Comparison of ENCODE assay signal across 29 cellular contexts in the genomic region with DNA sequence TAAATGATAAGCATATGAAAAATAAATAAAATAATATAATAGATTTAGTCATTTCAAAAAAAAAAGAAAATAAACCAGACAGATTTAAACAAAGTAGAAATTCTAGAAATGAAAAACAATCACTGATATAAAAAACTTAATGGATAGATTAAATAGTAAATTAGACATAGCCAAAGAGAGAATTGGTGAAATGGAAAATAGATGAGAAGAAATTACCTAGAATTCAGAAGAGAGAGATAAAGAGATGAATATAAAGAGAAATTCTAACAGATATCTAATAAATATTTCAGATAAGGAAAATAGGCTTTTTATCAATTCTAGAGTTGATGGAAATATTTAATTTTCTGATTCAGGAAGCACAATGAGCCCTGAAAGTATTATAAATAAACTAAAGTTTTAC.
"Had no signal": no experiment of that assay in that cellular context is flagged by ENCODE, and none has a peak within 500 bp of the region (broad histone marks: within the 10 kb centered on the region; RNA-seq: fewer than 3 reads in every experiment).

No MANE protein-coding gene starts in this region.

- FAIRE-seq: astrocyte had no signal

- H3K27me3 ChIP-seq: adrenal gland, body of pancreas, breast epithelium had no signal

- H3K36me3 ChIP-seq: adrenal gland, breast epithelium had no signal

- H3K27ac ChIP-seq: adrenal gland, body of pancreas, breast epithelium, KMS-11, WERI-Rb-1 had no signal

- H3K4me3 ChIP-seq: adrenal gland, body of pancreas, breast epithelium had no signal

- DNase-seq: activated CD4-positive, alpha-beta memory T cell treated with anti-CD3 and anti-CD28 coated beads, Interleukin-2, amount 10 ng/mL, durations not matched to agents 7 days and 5 days; activated CD4-positive, alpha-beta T cell treated with anti-CD3 and anti-CD28 coated beads for 1 hour; activated CD4-positive, alpha-beta T cell treated with anti-CD3 and anti-CD28 coated beads for 48 hours; activated CD4-positive, CD25-positive, alpha-beta regulatory T cell; activated gamma-delta T cell; activated naive CD4-positive, alpha-beta T cell treated with Interleukin-2 at 50 U/mL for 16 hours; activated naive CD8-positive, alpha-beta T cell treated with anti-CD3 and anti-CD28 coated beads, Interleukin-2, amount 10 ng/mL, durations not matched to agents 7 days and 5 days; activated T-cell treated with anti-CD3 and anti-CD28 coated beads, Interleukin-2, amount 50 U/mL, for 1 hour; activated T-cell treated with anti-CD3 and anti-CD28 coated beads, Interleukin-2, amount 50 U/mL, for 72 hours; adrenal gland; body of pancreas; MM.1S; MV-4-11; NCI-H1105; NCI-H1417 treated with DMSO at 0.1 percent for 48 hours; NCI-H187 treated with DMSO at 0.1 percent for 48 hours; NCI-H2081 treated with DMSO at 0.1 percent for 48 hours; NCI-H226; NCI-H446 treated with DMSO at 0.1 percent for 48 hours; NCI-H524 treated with DMSO at 0.1 percent for 48 hours; RPMI8226; SHP77 treated with DMSO at 0.1 percent for 48 hours; T-helper 17 cell; WERI-Rb-1 had no signal

- H3K9ac ChIP-seq: KMS-11 had no signal

- H3K4me2 ChIP-seq: KMS-11 had no signal

- ATAC-seq: activated T-cell treated with anti-CD3 and anti-CD28 coated beads, Interleukin-2, amount 50 U/mL, for 72 hours; activated T-helper 17 cell treated with anti-CD3 and anti-CD28 coated beads, Interleukin-2, amount 50 U/mL, for 72 hours; body of pancreas; Panc1; T-helper 17 cell had no signal

- H3K4me1 ChIP-seq: adrenal gland, body of pancreas, breast epithelium had no signal
